Comparison of ENCODE assay signal across 21 cellular contexts in genomic region chr18:79548077-79548450, GRCh38.
DNase-seq lines count a peak whose midpoint lies in the region; ATAC-seq and TF ChIP-seq lines count a peak whose summit lies in the region.
"Had no signal": no experiment of that assay in that cellular context is flagged by ENCODE, and none has a peak within 500 bp of the region (broad histone marks: within the 10 kb centered on the region; RNA-seq: fewer than 3 reads in every experiment).

No MANE protein-coding gene starts in this region.

- H3K9ac ChIP-seq in BLaER1: no peak overlapping the region
- no peak overlapping the region for H3K9ac ChIP-seq in H9 (ENCODE audit: extremely low read depth, insufficient read length, low read length)

- no peaks in the 10 kb centered on the region for H3K4me1 Mint-ChIP-seq in H9

- H3K27ac ChIP-seq in BLaER1 (no peak overlapping the region), H9 (ENCODE audit: insufficient read length, low read depth, low read length) (no peak overlapping the region), spleen (no peak overlapping the region)

- no peak overlapping the region for H2BK5ac ChIP-seq in H9 (ENCODE audit: insufficient read length, low read length)

- peaks cover 56% of the 10 kb centered on the region for H3K27me3 ChIP-seq in BLaER1
- H3K27me3 ChIP-seq in H9 (ENCODE audit: insufficient read depth, low read length): no peaks in the 10 kb centered on the region
- H3K27me3 ChIP-seq in spleen (replicated peaks in 1 of 7): peaks cover 0 to 42% (median 0%) of the 10 kb centered on the region in 7 donors
- H3K27me3 ChIP-seq: MG63, SJSA1 had no signal

- no peak overlapping the region for H3K27ac Mint-ChIP-seq in H9
- H3K27ac Mint-ChIP-seq: CD4-positive, alpha-beta T cell; HFFc6 had no signal

- peaks cover 3 to 4% of the 10 kb centered on the region in 2 experiments; a peak in 2 of 5 replicates for H3K9me3 Mint-ChIP-seq in H9
- H3K9me3 Mint-ChIP-seq: CD4-positive, alpha-beta T cell had no signal

- H3K4ac ChIP-seq in H9 (ENCODE audit: low read depth, low read length): no peak overlapping the region

- no peak overlapping the region for H4K8ac ChIP-seq in H9 (replicated peaks; ENCODE audit: insufficient read length, low read depth, low read length)

- peaks cover 8% of the 10 kb centered on the region; the same call in 1 of the 2 replicates for H3K9me3 ChIP-seq in BLaER1
- no peaks in the 10 kb centered on the region for H3K9me3 ChIP-seq in H9 (ENCODE audit: control insufficient read depth, low read depth, low read length)
- no peaks in the 10 kb centered on the region for H3K9me3 ChIP-seq in spleen
- H3K9me3 ChIP-seq: MG63, SJSA1 had no signal

- no peak overlapping the region for H2BK15ac ChIP-seq in H9 (ENCODE audit: low read depth, low read length)

- no peak overlapping the region for H3K18ac ChIP-seq in H9 (ENCODE audit: insufficient read length, low read depth, low read length)

- intact Hi-C loops in spleen (cut with DNase I; ENCODE audit: low total_unique reads): no loop called here

- no peaks in the 10 kb centered on the region for H3K79me2 ChIP-seq in H9 (ENCODE audit: insufficient read depth, low read length)

- peaks cover 46% of the 10 kb centered on the region for H3K4me1 ChIP-seq in BLaER1
- no peaks in the 10 kb centered on the region for H3K4me1 ChIP-seq in H9 (ENCODE audit: insufficient read depth, low read length)
- no peaks in the 10 kb centered on the region for H3K4me1 ChIP-seq in spleen

- 0 out of 2 replicates have a peak, but pooled peaks cover 9% of the 10 kb centered on the region for H4K20me1 ChIP-seq in BLaER1
- H4K20me1 ChIP-seq in H9 (ENCODE audit: control insufficient read depth, insufficient read depth, insufficient read length): no peaks in the 10 kb centered on the region

- TF ChIP-seq POLR2A in spleen (IDR thresholded peaks at IDR 0.05): no peak

- no peak overlapping the region for H3K56ac ChIP-seq in H9 (ENCODE audit: insufficient read length, low read depth, low read length)

- no peak for ATAC-seq in HG03469 (IDR thresholded peaks at IDR 0.05; ENCODE audit: unreplicated experiment)
- ATAC-seq in HG02623 (IDR thresholded peaks at IDR 0.05; ENCODE audit: unreplicated experiment): no peak

- no peaks in the 10 kb centered on the region for H3K79me1 ChIP-seq in H9 (ENCODE audit: insufficient read depth, low read depth, low read length, poor library complexity, severe bottlenecking)

- H3K4me2 ChIP-seq in BLaER1: peak overlapping the region; percentile 71
- no peak overlapping the region for H3K4me2 ChIP-seq in H9 (ENCODE audit: insufficient read depth, insufficient read length, low read length)

- H3K23me2 ChIP-seq in H9 (ENCODE audit: insufficient read length, low read depth, low read length, poor library complexity, severe bottlenecking): no peaks in the 10 kb centered on the region

- H4K91ac ChIP-seq in H9 (ENCODE audit: insufficient read length, low read depth, low read length): no peak overlapping the region

- H3K4me3 ChIP-seq in BLaER1: no peak overlapping the region
- no peak overlapping the region for H3K4me3 ChIP-seq in spleen
- H3K4me3 ChIP-seq: MG63, SJSA1 had no signal

- no peak overlapping the region for H2BK12ac ChIP-seq in H9 (ENCODE audit: insufficient read length, low read depth, low read length)

- H3K4me3 Mint-ChIP-seq in H9: no peak overlapping the region
- H3K4me3 Mint-ChIP-seq: CD4-positive, alpha-beta T cell; HFFc6 had no signal

- no peak overlapping the region for H3K23ac ChIP-seq in H9 (ENCODE audit: insufficient read length, low read depth, low read length)

- H2AFZ ChIP-seq in H9 (ENCODE audit: low read length): no peak overlapping the region

- H2BK120ac ChIP-seq in H9 (ENCODE audit: low read depth, low read length, poor library complexity, severe bottlenecking): no peak overlapping the region

- H3K27me3 Mint-ChIP-seq in H9 (ENCODE audit: low read depth): no peaks in the 10 kb centered on the region
- H3K27me3 Mint-ChIP-seq: CD4-positive, alpha-beta T cell had no signal

- H3K36me3 ChIP-seq in BLaER1 (no peaks in the 10 kb centered on the region), spleen (no peaks in the 10 kb centered on the region)
- H3K36me3 ChIP-seq: MG63, SJSA1 had no signal

- TF ChIP-seq CTCF in H9 (conservative IDR thresholded peaks at IDR 0.05): no peak
- no peak for TF ChIP-seq CTCF in spleen (IDR thresholded peaks at IDR 0.05 in 8 of 11, conservative IDR thresholded peaks at IDR 0.05 in 3 of 11)

- H2AK5ac ChIP-seq in H9 (ENCODE audit: insufficient read length, low read length): no peak overlapping the region

- no peak overlapping the region for H2BK20ac ChIP-seq in H9 (ENCODE audit: low read depth, low read length, poor library complexity, severe bottlenecking)

- no peak overlapping the region for H3K14ac ChIP-seq in H9 (ENCODE audit: insufficient read depth, low read length)

- H3T11ph ChIP-seq in H9 (ENCODE audit: low read length): no peak overlapping the region

- H3K36me3 Mint-ChIP-seq in H9 (ENCODE audit: insufficient read depth in 1 of 3, low read depth in 3 of 3): no peaks in the 10 kb centered on the region

- H4K5ac ChIP-seq in H9 (ENCODE audit: insufficient read length, low read depth, low read length): no peak overlapping the region

- WGBS in H9 (ENCODE audit: extremely low coverage, insufficient read length, low lambda C conversion rate): no CpG with 5 or more reads among the region's 25 CpGs
- WGBS in spleen, 5 donors: 90 to 96% (median 93%) methylated on average over 25 of the region's 25 CpGs

- DNase-seq in H9: peak; percentile 22
- DNase-seq in mesenteric fat pad (ENCODE audit: low spot score): peak; percentile 81
- peak; percentile 66 for DNase-seq in spleen
- no peak for DNase-seq in NCI-H2107 treated with DMSO at 0.1 percent for 48 hours (lab: John Stamatoyannopoulos, UW; ENCODE audit: unreplicated experiment)
- DNase-seq: ACHN; AML-193; CD4-positive, alpha-beta T cell; EL; HFFc6; IMR-90; Karpas-422; MG63; NCI-H1092 treated with DMSO at 0.1 percent for 48 hours; NCI-H1694 treated with DMSO at 0.1 percent for 48 hours; NCI-H446; NCI-H748 treated with DMSO at 0.1 percent for 48 hours; OCI-M1 had no signal
